Comparison of ENCODE assay signal across 20 cellular contexts in the genomic region with DNA sequence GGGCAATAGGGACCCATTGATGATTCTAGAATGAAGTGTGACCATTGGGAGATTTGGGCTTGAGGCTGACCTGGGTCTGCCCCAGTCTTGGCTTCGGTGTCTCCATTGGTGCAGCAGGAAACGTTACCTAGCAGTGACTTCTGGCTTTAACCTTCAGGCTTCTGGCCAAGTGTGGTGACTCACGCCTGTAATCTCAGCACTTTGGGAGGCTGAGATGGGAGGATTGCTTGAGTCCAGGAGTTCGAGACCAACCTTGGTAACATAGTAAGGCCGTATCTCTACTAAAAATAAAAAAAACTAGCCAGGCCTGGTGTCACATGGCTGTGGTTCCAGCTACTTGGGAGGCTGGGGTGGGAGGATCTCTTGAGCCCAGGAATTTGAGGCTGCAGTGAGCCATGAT. TPM values are rescaled to one million over a fixed set of nuclear protein-coding genes. Genes with fewer than 3 reads are reported as not detected.
DNase-seq lines count a peak whose midpoint lies in the region; ATAC-seq, FAIRE-seq and TF ChIP-seq lines count a peak whose summit lies in the region.
"Had no signal": no experiment of that assay in that cellular context is flagged by ENCODE, and none has a peak within 500 bp of the region (broad histone marks: within the 10 kb centered on the region; RNA-seq: fewer than 3 reads in every experiment).

No MANE protein-coding gene starts in this region.

- H3K9me3 ChIP-seq in K562 (replicated peaks; ENCODE audit: control insufficient read depth, insufficient read depth, low read depth, low read length): no peaks in the 10 kb centered on the region
- H3K9me3 ChIP-seq in neural progenitor cell (ENCODE audit: low read depth): no peaks in the 10 kb centered on the region
- H3K9me3 ChIP-seq: BLaER1 treated with 17β-estradiol and CSF1 and Interleukin-3, amounts not matched to agents 10 nM and 100 nM; Peyer's patch had no signal

- POLR2A ChIA-PET in K562 (lab: Yijun Ruan, JAX): interaction anchor here (0.7 kb wide), 1 partner anchor 106 kb away, joined by 4 read pairs; no protein-coding TSS in a partner anchor

- no peaks in the 10 kb centered on the region for H3K27me3 Mint-ChIP-seq in T-helper 2 cell treated with Interferon-gamma antibody and Interleukin-4, amounts not matched to agents 5 μg/mL and 100 μg/mL, for 36 hours (ENCODE audit: low read depth)
- peaks cover 5% of the 10 kb centered on the region for H3K27me3 Mint-ChIP-seq in neural progenitor cell (ENCODE audit: insufficient read depth, low read depth)

- peaks cover 3% of the 10 kb centered on the region; the same call in 1 of the 2 replicates for H4K20me1 ChIP-seq in K562 (replicated peaks; ENCODE audit: control insufficient read depth, insufficient read depth, low read length)
- H4K20me1 ChIP-seq in neural progenitor cell (ENCODE audit: low read depth): no peaks in the 10 kb centered on the region

- intact Hi-C loops in K562 (cut with micrococcal nuclease): no loop called here

- no peak overlapping the region for H3K4me3 Mint-ChIP-seq in T-helper 2 cell treated with Interferon-gamma antibody and Interleukin-4, amounts not matched to agents 5 μg/mL and 100 μg/mL, for 36 hours
- no peak overlapping the region for H3K4me3 Mint-ChIP-seq in neural progenitor cell

- H3F3A ChIP-seq in neural progenitor cell (ENCODE audit: low read depth): peaks cover 24% of the 10 kb centered on the region

- H3K9me3 Mint-ChIP-seq in T-helper 2 cell treated with Interferon-gamma antibody and Interleukin-4, amounts not matched to agents 5 μg/mL and 100 μg/mL, for 36 hours: no peaks in the 10 kb centered on the region
- H3K9me3 Mint-ChIP-seq in neural progenitor cell: no peaks in the 10 kb centered on the region

- H3K9ac ChIP-seq in K562 (ENCODE audit: insufficient read depth in 1 of 2, low read depth in 2 of 2, low read length in 2 of 2) (peak overlapping the region in 1 of 2 experiments; percentile 63; a peak in 1 of 4 replicates), neural progenitor cell (no peak overlapping the region)
- H3K9ac ChIP-seq: BLaER1 treated with 17β-estradiol and CSF1 and Interleukin-3, amounts not matched to agents 10 nM and 100 nM had no signal

- TF ChIP-seq RAD21 in K562 (CRISPR knock-in tag; conservative IDR thresholded peaks at IDR 0.05 in 1 of 2, IDR thresholded peaks at IDR 0.05 in 1 of 2): no peak

- H3K27me3 ChIP-seq in K562 (ENCODE audit: control insufficient read depth in 2 of 2, insufficient read depth in 2 of 2, low read length in 2 of 2): no peaks in the 10 kb centered on the region
- no peaks in the 10 kb centered on the region for H3K27me3 ChIP-seq in neural progenitor cell
- H3K27me3 ChIP-seq: BLaER1 treated with 17β-estradiol and CSF1 and Interleukin-3, amounts not matched to agents 10 nM and 100 nM; Peyer's patch had no signal

- no peak overlapping the region for H3K4me2 ChIP-seq in K562 (ENCODE audit: insufficient read depth, low read length)
- no peak overlapping the region for H3K4me2 ChIP-seq in neural progenitor cell

- no peaks in the 10 kb centered on the region for H3K9me1 ChIP-seq in K562 (ENCODE audit: control insufficient read depth, insufficient read depth, low read length)

- H3K36me3 ChIP-seq in K562 (ENCODE audit: control insufficient read depth, insufficient read depth, low read length) (peaks cover 67% of the 10 kb centered on the region; the same call in 2 of the 3 replicates), neural progenitor cell (no peaks in the 10 kb centered on the region)
- H3K36me3 ChIP-seq: Peyer's patch had no signal

- H3K79me2 ChIP-seq in K562 (ENCODE audit: control insufficient read depth, insufficient read depth, low read length) (no peaks in the 10 kb centered on the region; the same call in 2 of the 3 replicates), neural progenitor cell (ENCODE audit: low read depth) (no peaks in the 10 kb centered on the region)

- no peak for DNase-seq in T-helper 2 cell treated with Interferon-gamma antibody and Interleukin-4, amounts not matched to agents 5 μg/mL and 100 μg/mL, for 36 hours (ENCODE audit: low spot score)
- DNase-seq in T-helper 2 cell: no peak
- DNase-seq in GM12891 (ENCODE audit: insufficient read length, low spot score): no peak
- no peak for DNase-seq in K562 (ENCODE audit: extremely low read depth in 1 of 4, low spot score in 3 of 4)
- DNase-seq in neural progenitor cell (ENCODE audit: low spot score): no peak
- DNase-seq in GM03348 (ENCODE audit: low spot score): no peak
- no peak for DNase-seq in NCI-H187 (lab: John Stamatoyannopoulos, UW)
- no peak for DNase-seq in hippocampal formation (lab: John Stamatoyannopoulos, UW)
- DNase-seq: COR-L47, Kasumi-1, NCI-H1417, NCI-H2029, NCI-H510A, NCI-H82, Peyer's patch, SHP77 had no signal

- FAIRE-seq in GM12891 (lab: Jason Lieb, UNC): peak; percentile 69
- peak; percentile 80 for FAIRE-seq in K562 (lab: Jason Lieb, UNC)
- FAIRE-seq: GM12878, H54 had no signal

- CTCF ChIA-PET in K562 (lab: Yijun Ruan, JAX; ENCODE audit: low intra/inter-chr PET ratio): no interaction called here

- peaks cover 23% of the 10 kb centered on the region for H3K4me1 Mint-ChIP-seq in T-helper 2 cell treated with Interferon-gamma antibody and Interleukin-4, amounts not matched to agents 5 μg/mL and 100 μg/mL, for 36 hours (ENCODE audit: low read depth)
- peaks cover 54% of the 10 kb centered on the region for H3K4me1 Mint-ChIP-seq in neural progenitor cell

- H3K27ac ChIP-seq in K562 (ENCODE audit: extremely low read depth, low read depth, low read length): no peak overlapping the region
- no peak overlapping the region for H3K27ac ChIP-seq in neural progenitor cell
- H3K27ac ChIP-seq: 22Rv1; BLaER1 treated with 17β-estradiol and CSF1 and Interleukin-3, amounts not matched to agents 10 nM and 100 nM; Peyer's patch had no signal

- BruUV-seq in K562 (replicated peaks; lab: Mats Ljungman, UMichigan): no TSS peak

- 48% methylated on average over 5 of the region's 5 CpGs for whole genome bisulfite sequencing in K562 (ENCODE audit: insufficient coverage, low coverage, missing lambda C conversion rate)

- peak overlapping the region; percentile 48 for H3K27ac Mint-ChIP-seq in T-helper 2 cell treated with Interferon-gamma antibody and Interleukin-4, amounts not matched to agents 5 μg/mL and 100 μg/mL, for 36 hours
- H3K27ac Mint-ChIP-seq in neural progenitor cell: peak overlapping the region; percentile 79

- in situ Hi-C loops in K562 (cut with MboI): no loop called here

- peaks cover 0 to 7% of the 10 kb centered on the region in 2 experiments; a peak in 3 of 5 replicates for H3K4me1 ChIP-seq in K562 (replicated peaks in 1 of 2; ENCODE audit: control insufficient read depth in 2 of 2, insufficient read depth in 2 of 2, low read length in 2 of 2)
- H3K4me1 ChIP-seq in neural progenitor cell: peaks cover 20% of the 10 kb centered on the region

- H3K36me3 Mint-ChIP-seq in T-helper 2 cell treated with Interferon-gamma antibody and Interleukin-4, amounts not matched to agents 5 μg/mL and 100 μg/mL, for 36 hours (ENCODE audit: low read depth): peaks cover 64% of the 10 kb centered on the region
- peaks cover 11% of the 10 kb centered on the region for H3K36me3 Mint-ChIP-seq in neural progenitor cell

- no peak overlapping the region for H3K4me3 ChIP-seq in K562
- no peak overlapping the region for H3K4me3 ChIP-seq in neural progenitor cell
- H3K4me3 ChIP-seq: BLaER1 treated with 17β-estradiol and CSF1 and Interleukin-3, amounts not matched to agents 10 nM and 100 nM; GM12878; Peyer's patch had no signal

- TF ChIP-seq CTCF in K562 (IDR thresholded peaks at IDR 0.05 in 2 of 3, conservative IDR thresholded peaks at IDR 0.05 in 1 of 3; ENCODE audit: insufficient read depth in 2 of 3, low read depth in 1 of 3, low read length in 3 of 3): no peak
- TF ChIP-seq CTCF in neural progenitor cell (IDR thresholded peaks at IDR 0.05): no peak

- no peak for TF ChIP-seq EP300 in K562 (IDR thresholded peaks at IDR 0.05; ENCODE audit: low read length)

- no peak overlapping the region for H2AFZ ChIP-seq in K562 (ENCODE audit: low read depth, low read length)
- H2AFZ ChIP-seq in neural progenitor cell (replicated peaks): no peak overlapping the region

- ATAC-seq in K562: no peak
- ATAC-seq: GM12878 had no signal

- TF ChIP-seq POLR2A in GM12891 (IDR thresholded peaks at IDR 0.05; ENCODE audit: low read depth, low read length) (no peak), K562 (conservative IDR thresholded peaks at IDR 0.05) (no peak)

RNA-seq across cellular contexts. Expression of a gene that starts 7.3 kb away (rescaled TPM):
- 22.6 TPM for polyA plus RNA-seq in GM12891 (2012; ENCODE audit: low read depth, missing spikeins)
- total RNA-seq in K562 (2011; cell fraction: chromatin; rRNA removed; ENCODE audit: low replicate concordance): 225 and 536 TPM in 2 replicates
- 220 and 237 TPM in 2 replicates for total RNA-seq in K562 (2011; cell fraction: nucleolus; rRNA removed)
- 234 and 250 TPM in 2 replicates for total RNA-seq in K562 (2011; cell fraction: nucleoplasm; rRNA removed)
- total RNA-seq in K562 (2014; rRNA removed) (25.4 and 33.0 TPM in 2 replicates), K562 (2014; rRNA removed; fragmentation: Illumina TruSeq; extraction: Trizol) (9.2 and 14.3 TPM in 2 replicates), K562 (2015; rRNA removed; fragmentation: Illumina TruSeq; extraction: Trizol) (18.1 and 18.3 TPM in 2 replicates), K562 (2021) (51.9 and 58.9 TPM in 2 replicates), neural progenitor cell (ENCODE audit: low replicate concordance) (15.5 and 29.8 TPM in 2 replicates)
- polyA plus RNA-seq in K562 (2011; rRNA removed) (9.3 and 19.3 TPM in 2 replicates), K562 (2014; fragmentation: Illumina TruSeq; extraction: Trizol) (24.2 and 32.6 TPM in 2 replicates), K562 (2014; fragmentation: Nextera tagmentation; extraction: Ambion mirVana) (under 1 TPM; 0.21 to 0.67 TPM), K562 (2014; rRNA removed) (26.6 and 28.7 TPM in 2 replicates)
- polyA plus RNA-seq in K562 (2011; cell fraction: cytosol; rRNA removed): 9.1 and 14.7 TPM in 2 replicates
- 80.2 and 106 TPM in 2 replicates for polyA plus RNA-seq in K562 (2011; cell fraction: nucleus; rRNA removed)
- polyA plus RNA-seq in K562 (2012): 31.6 and 56.4 TPM in 2 replicates
- polyA minus RNA-seq in K562 (2011; rRNA and poly(A)+ RNA removed): 45.3 and 55.3 TPM in 2 replicates
- 28.8 and 38.7 TPM in 2 replicates for polyA minus RNA-seq in K562 (2011; cell fraction: cytosol; rRNA and poly(A)+ RNA removed)
- polyA minus RNA-seq in K562 (2011; cell fraction: nucleus; rRNA and poly(A)+ RNA removed): 95.9 and 141 TPM in 2 replicates

RNA-seq across cellular contexts. Expression of a gene that starts 36.4 kb away (rescaled TPM):
- polyA plus RNA-seq in GM12891 (2012; ENCODE audit: low read depth, missing spikeins): not detected
- 0.30 TPM in 1 of 2 replicates, not detected in the other for total RNA-seq in K562 (2011; cell fraction: chromatin; rRNA removed; ENCODE audit: low replicate concordance)
- total RNA-seq in K562 (2011; cell fraction: nucleolus; rRNA removed): 0.13 and 0.33 TPM in 2 replicates
- total RNA-seq in K562 (2011; cell fraction: nucleoplasm; rRNA removed): 0.29 TPM in 1 of 2 replicates, not detected in the other
- total RNA-seq in K562 (2014; rRNA removed) (not detected in 2 replicates), K562 (2014; rRNA removed; fragmentation: Illumina TruSeq; extraction: Trizol) (not detected in 2 replicates), K562 (2015; rRNA removed; fragmentation: Illumina TruSeq; extraction: Trizol) (0.07 TPM in 1 of 2 replicates, not detected in the other), K562 (2021) (0.11 TPM in 1 of 2 replicates, not detected in the other), neural progenitor cell (ENCODE audit: low replicate concordance) (not detected in 2 replicates)
- polyA plus RNA-seq in K562 (2011; rRNA removed) (0.03 and 0.06 TPM in 2 replicates), K562 (2014; fragmentation: Illumina TruSeq; extraction: Trizol) (0.08 TPM in 1 of 2 replicates, not detected in the other), K562 (2014; fragmentation: Nextera tagmentation; extraction: Ambion mirVana) (not detected), K562 (2014; rRNA removed) (not detected in 2 replicates)
- polyA plus RNA-seq in K562 (2011; cell fraction: cytosol; rRNA removed): 0.04 and 0.18 TPM in 2 replicates
- 0.28 TPM in 1 of 2 replicates, not detected in the other for polyA plus RNA-seq in K562 (2011; cell fraction: nucleus; rRNA removed)
- 0.10 and 0.47 TPM in 2 replicates for polyA plus RNA-seq in K562 (2012)
- polyA minus RNA-seq in K562 (2011; rRNA and poly(A)+ RNA removed): 0.09 TPM in 1 of 2 replicates, not detected in the other
- not detected in 2 replicates for polyA minus RNA-seq in K562 (2011; cell fraction: cytosol; rRNA and poly(A)+ RNA removed)
- not detected in 2 replicates for polyA minus RNA-seq in K562 (2011; cell fraction: nucleus; rRNA and poly(A)+ RNA removed)
- total RNA-seq: GM12878 had no signal
- polyA plus RNA-seq: GM12878 had no signal

RNA-seq across cellular contexts. Expression of a gene that starts 39.2 kb away (rescaled TPM):
- 56.4 TPM for polyA plus RNA-seq in GM12891 (2012; ENCODE audit: low read depth, missing spikeins)
- total RNA-seq in K562 (2011; cell fraction: chromatin; rRNA removed; ENCODE audit: low replicate concordance): 19.7 and 56.1 TPM in 2 replicates
- 33.4 and 40.5 TPM in 2 replicates for total RNA-seq in K562 (2011; cell fraction: nucleolus; rRNA removed)
- 34.0 and 46.6 TPM in 2 replicates for total RNA-seq in K562 (2011; cell fraction: nucleoplasm; rRNA removed)
- 23.0 and 36.9 TPM in 2 replicates for total RNA-seq in K562 (2014; rRNA removed)
- 3.0 and 5.3 TPM in 2 replicates for total RNA-seq in K562 (2014; rRNA removed; fragmentation: Illumina TruSeq; extraction: Trizol)
- 9.5 and 11.0 TPM in 2 replicates for total RNA-seq in K562 (2015; rRNA removed; fragmentation: Illumina TruSeq; extraction: Trizol)
- 79.8 and 81.0 TPM in 2 replicates for total RNA-seq in K562 (2021)
- 5.9 and 18.2 TPM in 2 replicates for polyA plus RNA-seq in K562 (2011; rRNA removed)
- 11.0 and 28.6 TPM in 2 replicates for polyA plus RNA-seq in K562 (2011; cell fraction: cytosol; rRNA removed)
- 17.9 and 37.4 TPM in 2 replicates for polyA plus RNA-seq in K562 (2011; cell fraction: nucleus; rRNA removed)
- polyA plus RNA-seq in K562 (2012): 85.3 and 93.8 TPM in 2 replicates
- 33.0 and 48.4 TPM in 2 replicates for polyA plus RNA-seq in K562 (2014; fragmentation: Illumina TruSeq; extraction: Trizol)
- polyA plus RNA-seq in K562 (2014; fragmentation: Nextera tagmentation; extraction: Ambion mirVana): 1 to 10 TPM; 2.0 to 3.0 TPM
- polyA plus RNA-seq in K562 (2014; rRNA removed): 12.2 and 13.9 TPM in 2 replicates
- polyA minus RNA-seq in K562 (2011; rRNA and poly(A)+ RNA removed): 12.8 and 15.3 TPM in 2 replicates
- 65.8 and 95.4 TPM in 2 replicates for polyA minus RNA-seq in K562 (2011; cell fraction: cytosol; rRNA and poly(A)+ RNA removed)
- 15.6 and 19.3 TPM in 2 replicates for polyA minus RNA-seq in K562 (2011; cell fraction: nucleus; rRNA and poly(A)+ RNA removed)
- 8.9 and 30.4 TPM in 2 replicates for total RNA-seq in neural progenitor cell (ENCODE audit: low replicate concordance)
